In the genomic region with DNA sequence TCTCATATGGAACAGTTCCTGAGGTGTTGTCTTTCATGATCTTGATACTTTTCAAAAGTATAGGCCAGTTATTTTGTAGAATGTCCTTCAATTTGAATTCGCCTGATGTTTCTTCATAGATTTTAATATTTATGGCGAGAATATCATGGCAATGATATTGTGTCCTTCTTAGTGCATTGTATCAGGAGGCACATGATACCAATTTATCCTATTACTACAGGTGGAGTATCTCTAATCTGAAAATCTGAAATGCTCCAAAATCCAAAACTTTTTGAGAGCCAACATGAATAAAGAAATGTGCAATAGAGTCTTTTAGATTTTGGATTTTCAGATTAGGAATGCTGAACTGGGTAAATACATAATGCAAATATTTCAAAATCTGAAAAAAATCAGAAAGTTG, we compare ENCODE assay signal across 18 cellular contexts.
"Had no signal": no experiment of that assay in that cellular context is flagged by ENCODE, and none has a peak within 500 bp of the region (broad histone marks: within the 10 kb centered on the region; RNA-seq: fewer than 3 reads in every experiment).

No MANE protein-coding gene starts in this region.

- ATAC-seq: naive thymus-derived CD8-positive, alpha-beta T cell; natural killer cell; natural killer cell treated with Interleukin-12 subunit alpha and Interleukin-12 subunit beta and Interleukin-15 and Interleukin-18, amount 100 ng/mL, for 72 hours; pancreas; psoas muscle; right cardiac atrium; right lobe of liver; sciatic nerve had no signal

- H3K27ac ChIP-seq: neural progenitor cell, neutrophil, ovary, pancreas, parathyroid adenoma, prostate gland, psoas muscle, right atrium auricular region, right lobe of liver, sigmoid colon, skin epidermis, spleen had no signal

- H3K4me3 ChIP-seq: neural progenitor cell, ovary, pancreas, prostate gland, psoas muscle, right atrium auricular region, right lobe of liver, sigmoid colon, skin epidermis, smooth muscle cell, spleen had no signal

- H3K36me3 ChIP-seq: neural progenitor cell, neutrophil, ovary, pancreas, prostate gland, right atrium auricular region, right lobe of liver, sigmoid colon, spleen had no signal

- H3K4me1 ChIP-seq: neural progenitor cell, parathyroid adenoma, prostate gland, psoas muscle, right atrium auricular region, right lobe of liver, sigmoid colon, spleen had no signal

- H3K9me3 ChIP-seq: neutrophil, ovary, pancreas, prostate gland, sigmoid colon had no signal
